Comparison of ENCODE assay signal across 10 cellular contexts in the genomic region with DNA sequence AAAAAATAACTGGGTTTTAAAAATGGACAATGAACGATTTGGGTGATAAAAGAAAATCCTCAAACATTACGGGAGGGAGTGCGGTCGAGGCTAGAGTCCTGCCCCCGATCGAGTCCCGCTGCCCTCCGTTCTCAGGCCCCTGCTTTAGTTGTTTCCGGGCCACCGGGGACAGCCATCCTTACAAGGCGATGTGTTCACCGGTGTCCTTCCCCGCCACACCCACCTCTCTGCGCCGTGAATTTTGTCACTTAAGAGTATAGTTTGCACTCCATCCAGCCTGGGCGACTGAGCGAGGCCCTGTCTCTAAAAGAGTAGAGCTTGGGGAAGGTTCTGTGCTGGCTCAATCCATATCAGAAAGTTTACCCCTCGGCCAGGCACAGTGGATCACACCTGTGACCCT. TPM values are rescaled to one million over a fixed set of nuclear protein-coding genes. Genes with fewer than 3 reads are reported as not detected.
DNase-seq lines count a peak whose midpoint lies in the region; TF ChIP-seq lines count a peak whose summit lies in the region.
"Had no signal": no experiment of that assay in that cellular context is flagged by ENCODE, and none has a peak within 500 bp of the region (broad histone marks: within the 10 kb centered on the region; RNA-seq: fewer than 3 reads in every experiment).

No MANE protein-coding gene starts in this region.

- no peak overlapping the region for H2AFZ ChIP-seq in Loucy (ENCODE audit: low read length)

- peaks cover 4% of the 10 kb centered on the region for H3K27me3 Mint-ChIP-seq in endothelial cell (ENCODE audit: unreplicated experiment)
- H3K27me3 Mint-ChIP-seq: activated naive CD8-positive, alpha-beta T cell treated with anti-CD3 and anti-CD28 coated beads, Interleukin-2, amount 10 ng/mL, durations not matched to agents 7 days and 5 days had no signal

- in situ Hi-C loops in KBM-7 (cut with MboI; ENCODE audit: low pct_unique_long_range_greater_than_20kb, low sequenced_read_pairs), result no loop called here

- no peak overlapping the region for H3K9ac ChIP-seq in Loucy (ENCODE audit: low read depth, low read length, poor library complexity, severe bottlenecking)

- peak overlapping the region; percentile 21 for H3K4me3 Mint-ChIP-seq in endothelial cell (ENCODE audit: unreplicated experiment)

- peaks cover 38% of the 10 kb centered on the region for H4K20me1 ChIP-seq in Loucy (ENCODE audit: insufficient read depth, low read length, poor library complexity, severe bottlenecking)

- H3K4me1 Mint-ChIP-seq in endothelial cell (ENCODE audit: unreplicated experiment), result no peaks in the 10 kb centered on the region

- no peak for TF ChIP-seq CTCF in BE2C (IDR thresholded peaks at IDR 0.05; ENCODE audit: low read depth, low read length)
- TF ChIP-seq CTCF in Loucy (conservative IDR thresholded peaks at IDR 0.05; ENCODE audit: low read length), result no peak
- no peak for TF ChIP-seq CTCF in endothelial cell (IDR thresholded peaks at IDR 0.05; ENCODE audit: unreplicated experiment)
- no peak for TF ChIP-seq CTCF in neutrophil (IDR thresholded peaks at IDR 0.05)

- no peaks in the 10 kb centered on the region for H3K9me3 ChIP-seq in BE2C
- H3K9me3 ChIP-seq in Loucy (ENCODE audit: insufficient read depth, low read depth, low read length), result no peaks in the 10 kb centered on the region
- H3K9me3 ChIP-seq in neutrophil, result no peaks in the 10 kb centered on the region
- H3K9me3 ChIP-seq in MG63, result no peaks in the 10 kb centered on the region

- no peaks in the 10 kb centered on the region for H3K4me1 ChIP-seq in BE2C
- peaks cover 18% of the 10 kb centered on the region for H3K4me1 ChIP-seq in Loucy (ENCODE audit: insufficient read depth, low read length, poor library complexity, severe bottlenecking)
- peaks cover 29 to 32% of the 10 kb centered on the region in 2 experiments for H3K4me1 ChIP-seq in neutrophil (ENCODE audit: control insufficient read depth in 1 of 2, insufficient read depth in 1 of 2, low read depth in 1 of 2, low read length in 1 of 2)

- peak overlapping the region; percentile 97 for H3K27ac ChIP-seq in neutrophil

- H3K4me3 ChIP-seq in BE2C (ENCODE audit: low read depth, low read length) (no peak overlapping the region), Loucy (ENCODE audit: low read length, poor library complexity, severe bottlenecking) (no peak overlapping the region), neutrophil (ENCODE audit: low read depth in 1 of 2, low read length in 1 of 2) (peak overlapping the region; percentile 80 to 98), MG63 (no peak overlapping the region)

- H3K9me3 Mint-ChIP-seq in endothelial cell (ENCODE audit: unreplicated experiment), result no peaks in the 10 kb centered on the region
- H3K9me3 Mint-ChIP-seq: activated naive CD8-positive, alpha-beta T cell treated with anti-CD3 and anti-CD28 coated beads, Interleukin-2, amount 10 ng/mL, durations not matched to agents 7 days and 5 days had no signal

- H3K36me3 Mint-ChIP-seq in endothelial cell (ENCODE audit: low read depth, unreplicated experiment), result no peaks in the 10 kb centered on the region
- H3K36me3 Mint-ChIP-seq: activated naive CD8-positive, alpha-beta T cell treated with anti-CD3 and anti-CD28 coated beads, Interleukin-2, amount 10 ng/mL, durations not matched to agents 7 days and 5 days had no signal

- H3K27me3 ChIP-seq in BE2C, result no peaks in the 10 kb centered on the region
- H3K27me3 ChIP-seq in Loucy (ENCODE audit: insufficient read depth, low read length, poor library complexity, severe bottlenecking), result no peaks in the 10 kb centered on the region
- H3K27me3 ChIP-seq in neutrophil, result no peaks in the 10 kb centered on the region
- H3K27me3 ChIP-seq in MG63, result no peaks in the 10 kb centered on the region

- peak overlapping the region; percentile 96 for H3K4me2 ChIP-seq in Loucy (ENCODE audit: low read depth, low read length, poor library complexity, severe bottlenecking)

- H3F3A ChIP-seq in Loucy (ENCODE audit: low read depth), result no peaks in the 10 kb centered on the region; the same call in 1 of the 2 replicates

- H3K79me2 ChIP-seq in Loucy (ENCODE audit: insufficient read depth, low read length), result peaks cover 52% of the 10 kb centered on the region

- no peak overlapping the region for H3K27ac Mint-ChIP-seq in endothelial cell (ENCODE audit: unreplicated experiment)

- no peaks in the 10 kb centered on the region for H3K9me2 ChIP-seq in Loucy (replicated peaks; ENCODE audit: low read depth, low read length)

- DNase-seq in BE2C (peak; percentile 11), endothelial cell (ENCODE audit: low spot score) (no peak), KBM-7 (no peak), occipital lobe (lab: John Stamatoyannopoulos, UW) (no peak), HuH-7.5 (ENCODE audit: low spot score) (no peak), MG63 (no peak)
- DNase-seq: activated naive CD8-positive, alpha-beta T cell treated with anti-CD3 and anti-CD28 coated beads, Interleukin-2, amount 10 ng/mL, durations not matched to agents 7 days and 5 days; NCI-H2107 had no signal

- H3K36me3 ChIP-seq in BE2C, result no peaks in the 10 kb centered on the region
- no peaks in the 10 kb centered on the region for H3K36me3 ChIP-seq in Loucy (ENCODE audit: insufficient read depth, low read length)
- H3K36me3 ChIP-seq in neutrophil, result peaks cover 31% of the 10 kb centered on the region
- peaks cover 22% of the 10 kb centered on the region for H3K36me3 ChIP-seq in MG63

RNA-seq across cellular contexts. Expression of gene ULK1, which starts 2.9 kb away (rescaled TPM):
- polyA plus RNA-seq in BE2C (2012; ENCODE audit: insufficient read depth, insufficient read length, low read depth), result 43.2 TPM
- total RNA-seq in endothelial cell (ENCODE audit: unreplicated experiment) (53.7 TPM), occipital lobe (7.8 TPM)
- total RNA-seq in MG63 (2014; rRNA removed; shearing (Covaris generic); ENCODE audit: low replicate concordance), result 7.6 and 8.1 TPM in 2 replicates

RNA-seq across cellular contexts. Expression of gene PUS1, which starts 31.8 kb away (rescaled TPM):
- polyA plus RNA-seq in BE2C (2012; ENCODE audit: insufficient read depth, insufficient read length, low read depth), result 128 TPM
- total RNA-seq in endothelial cell (ENCODE audit: unreplicated experiment) (25.8 TPM), occipital lobe (5.6 TPM)
- total RNA-seq in MG63 (2014; rRNA removed; shearing (Covaris generic); ENCODE audit: low replicate concordance), result 55.1 and 91.2 TPM in 2 replicates

RNA-seq across cellular contexts. Expression of gene EP400, which starts 52.5 kb away (rescaled TPM):
- polyA plus RNA-seq in BE2C (2012; ENCODE audit: insufficient read depth, insufficient read length, low read depth), result 50.5 TPM
- total RNA-seq in endothelial cell (ENCODE audit: unreplicated experiment) (66.2 TPM), occipital lobe (11.7 TPM)
- 6.0 and 13.1 TPM in 2 replicates for total RNA-seq in MG63 (2014; rRNA removed; shearing (Covaris generic); ENCODE audit: low replicate concordance)

Comparison
In these comparisons a context has a peak if more than half of its experiments do, and no peak if none do; other contexts are left out.
1. H3K4me3 ChIP-seq: peak in neutrophil (2 of 2); none in BE2C (single experiment), Loucy (single experiment) and MG63 (single experiment).